In genomic region chr20:41006936-41007871, GRCh38 we compare ENCODE assay signal across 18 cellular contexts. TPM values are rescaled to one million over a fixed set of nuclear protein-coding genes. Genes with fewer than 3 reads are reported as not detected.
DNase-seq lines count a peak whose midpoint lies in the region; ATAC-seq, FAIRE-seq and TF ChIP-seq lines count a peak whose summit lies in the region.
"Had no signal": no experiment of that assay in that cellular context is flagged by ENCODE, and none has a peak within 500 bp of the region (broad histone marks: within the 10 kb centered on the region; RNA-seq: fewer than 3 reads in every experiment).

No MANE protein-coding gene starts in this region.

- ATAC-seq in activated naive CD8-positive, alpha-beta T cell treated with anti-CD3 and anti-CD28 coated beads, Interleukin-2, amount 10 ng/mL, durations not matched to agents 7 days and 5 days (ENCODE audit: low read depth): no peak
- ATAC-seq in Panc1 (no peak), GM18861 (IDR thresholded peaks at IDR 0.05; ENCODE audit: unreplicated experiment) (no peak)

- intact Hi-C loops in Panc1 (cut with micrococcal nuclease; ENCODE audit: unreplicated experiment) (no loop called here), endothelial cell of umbilical vein (cut with micrococcal nuclease) (loop anchor here (10.0 kb wide), 1 partner anchor 318 kb away; no protein-coding TSS in a partner anchor)

- FAIRE-seq in endothelial cell of umbilical vein (lab: Jason Lieb, UNC) (no peak), small intestine (lab: Jason Lieb, UNC) (no peak)
- FAIRE-seq: pancreas had no signal

- 94 to 99% (median 96%) methylated on average over 5 of the region's 5 CpGs for WGBS in small intestine, 3 donors

- peak overlapping the region; percentile 73 for H3K4me3 Mint-ChIP-seq in activated naive CD8-positive, alpha-beta T cell treated with anti-CD3 and anti-CD28 coated beads, Interleukin-2, amount 10 ng/mL, durations not matched to agents 7 days and 5 days
- H3K4me3 Mint-ChIP-seq in activated naive CD8-positive, alpha-beta T cell treated with anti-CD3 and anti-CD28 coated beads for 36 hours: no peak overlapping the region

- H3K9ac ChIP-seq in endothelial cell of umbilical vein (replicated peaks; ENCODE audit: extremely low read depth, insufficient read depth, low read length): no peak overlapping the region

- POLR2A ChIA-PET in activated naive CD8-positive, alpha-beta T cell treated with anti-CD3 and anti-CD28 coated beads, Interleukin-2, amount 10 ng/mL, durations not matched to agents 7 days and 5 days (lab: Charles Lee): interaction anchor here (1.3 to 5.8 kb wide), 3 partner anchors 11 to 67 kb away, joined by 3 to 55 read pairs (median 4); no protein-coding TSS in a partner anchor
- POLR2A ChIA-PET in Panc1 (lab: Charles Lee) (no interaction called here), endothelial cell of umbilical vein (lab: Charles Lee) (interaction anchor here (1.2 kb wide), 1 partner anchor 21 kb away, joined by 4 read pairs; the partner anchor contains the start of gene TOP1)

- H3K27ac ChIP-seq in Panc1 (ENCODE audit: low read length): peak overlapping the region; percentile 41; the same call in 1 of the 2 replicates
- no peak overlapping the region for H3K27ac ChIP-seq in endothelial cell of umbilical vein (ENCODE audit: insufficient read depth, low read depth, low read length)
- H3K27ac ChIP-seq in small intestine (ENCODE audit: low read depth in 1 of 2, low read length in 1 of 2): peak overlapping the region in 1 of 2 donors; percentile 12
- H3K27ac ChIP-seq: pancreas had no signal

- no peak overlapping the region for H2AFZ ChIP-seq in endothelial cell of umbilical vein (ENCODE audit: low read depth, low read length)

- H3K27me3 Mint-ChIP-seq in activated naive CD8-positive, alpha-beta T cell treated with anti-CD3 and anti-CD28 coated beads, Interleukin-2, amount 10 ng/mL, durations not matched to agents 7 days and 5 days: no peaks in the 10 kb centered on the region
- H3K27me3 Mint-ChIP-seq in activated naive CD8-positive, alpha-beta T cell treated with anti-CD3 and anti-CD28 coated beads for 36 hours: no peaks in the 10 kb centered on the region

- dilution Hi-C loops in endothelial cell of umbilical vein (cut with MboI; ENCODE audit: extremely low pct_ligation_motif_present, low sequenced_read_pairs): no loop called here

- H3K4me1 Mint-ChIP-seq in activated naive CD8-positive, alpha-beta T cell treated with anti-CD3 and anti-CD28 coated beads, Interleukin-2, amount 10 ng/mL, durations not matched to agents 7 days and 5 days: peaks cover 61% of the 10 kb centered on the region
- H3K4me1 Mint-ChIP-seq in activated naive CD8-positive, alpha-beta T cell treated with anti-CD3 and anti-CD28 coated beads for 36 hours: peaks cover 39% of the 10 kb centered on the region

- H3K9me1 ChIP-seq in endothelial cell of umbilical vein (replicated peaks; ENCODE audit: control insufficient read depth, extremely low read depth, insufficient read depth, low read length): no peaks in the 10 kb centered on the region

- H3K27me3 ChIP-seq in Panc1 (ENCODE audit: control insufficient read depth, insufficient read depth, low read length) (no peaks in the 10 kb centered on the region), endothelial cell of umbilical vein (ENCODE audit: control insufficient read depth in 2 of 2, insufficient read depth in 2 of 2, low read length in 2 of 2) (no peaks in the 10 kb centered on the region), small intestine (ENCODE audit: control insufficient read depth in 2 of 2, insufficient read depth in 2 of 2, low read length in 2 of 2) (no peaks in the 10 kb centered on the region)
- H3K27me3 ChIP-seq: adrenal gland, pancreas had no signal

- BruUV-seq in Panc1 (replicated peaks; lab: Mats Ljungman, UMichigan) (no TSS peak), endothelial cell of umbilical vein (replicated peaks; lab: Mats Ljungman, UMichigan) (no TSS peak)

- TF ChIP-seq POLR2A in endothelial cell of umbilical vein (IDR thresholded peaks at IDR 0.05; ENCODE audit: low read depth, low read length): no peak

- TF ChIP-seq CTCF in Panc1 (IDR thresholded peaks at IDR 0.05): no peak
- TF ChIP-seq CTCF in endothelial cell of umbilical vein (IDR thresholded peaks at IDR 0.05; ENCODE audit: extremely low read depth in 1 of 2, insufficient read depth in 1 of 2, low read depth in 1 of 2, low read length in 2 of 2): no peak

- CTCF ChIA-PET in Panc1 (lab: Charles Lee) (no interaction called here), endothelial cell of umbilical vein (lab: Charles Lee) (interaction anchor here (0.9 to 3.1 kb wide), 5 partner anchors 15 to 72 kb away, joined by 3 to 35 read pairs (median 3); no protein-coding TSS in a partner anchor)

- no peak for DNase-seq in activated naive CD8-positive, alpha-beta T cell treated with anti-CD3 and anti-CD28 coated beads, Interleukin-2, amount 10 ng/mL, durations not matched to agents 7 days and 5 days
- no peak for DNase-seq in activated naive CD8-positive, alpha-beta T cell treated with anti-CD3 and anti-CD28 coated beads for 36 hours
- DNase-seq in Panc1 (ENCODE audit: low read depth, low spot score): no peak
- no peak for DNase-seq in endothelial cell of umbilical vein (ENCODE audit: low read depth, low spot score)
- DNase-seq in T-helper 9 cell: no peak
- no peak for DNase-seq in stimulated activated CD4-positive, alpha-beta T cell treated with anti-CD3 and anti-CD28 coated beads, Interleukin-12 subunit alpha, Interleukin-12 subunit beta, amount 100 ng/mL, for 4 hours
- DNase-seq in small intestine: no peak
- DNase-seq: activated T-cell treated with anti-CD3 and anti-CD28 coated beads for 4 hours, islet precursor cell, Kasumi-1, midbrain, NCI-H1930, NCI-H524, pancreas had no signal

- peaks cover 10% of the 10 kb centered on the region for H3K79me2 ChIP-seq in endothelial cell of umbilical vein (ENCODE audit: control insufficient read depth, insufficient read depth, low read length)

- H3K36me3 ChIP-seq in Panc1 (ENCODE audit: control insufficient read depth, insufficient read depth, low read length): no peaks in the 10 kb centered on the region
- H3K36me3 ChIP-seq in endothelial cell of umbilical vein (ENCODE audit: control insufficient read depth in 2 of 2, extremely low read depth in 1 of 2, insufficient read depth in 2 of 2, low read length in 2 of 2): no peaks in the 10 kb centered on the region
- no peaks in the 10 kb centered on the region for H3K36me3 ChIP-seq in small intestine (ENCODE audit: control insufficient read depth in 2 of 2, insufficient read depth in 2 of 2, low read length in 2 of 2)
- H3K36me3 ChIP-seq: adrenal gland, HAP-1, pancreas had no signal

- in situ Hi-C loops in Panc1 (cut with HindIII; ENCODE audit: low pct_unique_long_range_greater_than_20kb, low sequenced_read_pairs): no loop called here

- H3K9me3 Mint-ChIP-seq in activated naive CD8-positive, alpha-beta T cell treated with anti-CD3 and anti-CD28 coated beads, Interleukin-2, amount 10 ng/mL, durations not matched to agents 7 days and 5 days: peaks cover 2% of the 10 kb centered on the region
- H3K9me3 Mint-ChIP-seq in activated naive CD8-positive, alpha-beta T cell treated with anti-CD3 and anti-CD28 coated beads for 36 hours: no peaks in the 10 kb centered on the region

- no peaks in the 10 kb centered on the region for H4K20me1 ChIP-seq in endothelial cell of umbilical vein (replicated peaks; ENCODE audit: control insufficient read depth, extremely low read depth, insufficient read depth, low read length)

- peak overlapping the region; percentile 97 for H3K27ac Mint-ChIP-seq in activated naive CD8-positive, alpha-beta T cell treated with anti-CD3 and anti-CD28 coated beads, Interleukin-2, amount 10 ng/mL, durations not matched to agents 7 days and 5 days
- H3K27ac Mint-ChIP-seq in activated naive CD8-positive, alpha-beta T cell treated with anti-CD3 and anti-CD28 coated beads for 36 hours: no peak overlapping the region

- peaks cover 12% of the 10 kb centered on the region for H3K36me3 Mint-ChIP-seq in activated naive CD8-positive, alpha-beta T cell treated with anti-CD3 and anti-CD28 coated beads, Interleukin-2, amount 10 ng/mL, durations not matched to agents 7 days and 5 days
- no peaks in the 10 kb centered on the region for H3K36me3 Mint-ChIP-seq in activated naive CD8-positive, alpha-beta T cell treated with anti-CD3 and anti-CD28 coated beads for 36 hours

- H3K4me2 ChIP-seq in endothelial cell of umbilical vein (ENCODE audit: insufficient read depth, low read length): peak overlapping the region; percentile 27

- no peak overlapping the region for H3K4me3 ChIP-seq in Panc1 (ENCODE audit: low read depth in 2 of 2, low read length in 2 of 2)
- H3K4me3 ChIP-seq in endothelial cell of umbilical vein (replicated peaks in 1 of 3; ENCODE audit: insufficient read depth in 1 of 3, low read depth in 1 of 3, low read length in 3 of 3): no peak overlapping the region
- H3K4me3 ChIP-seq in small intestine (ENCODE audit: low read depth in 1 of 2, low read length in 2 of 2): no peak overlapping the region
- H3K4me3 ChIP-seq: adrenal gland, HAP-1, pancreas, skin epidermis had no signal

- H3K4me1 ChIP-seq in Panc1 (ENCODE audit: control insufficient read depth, insufficient read depth, low read length) (peaks cover 19% of the 10 kb centered on the region), endothelial cell of umbilical vein (ENCODE audit: control insufficient read depth, extremely low read depth, insufficient read depth, low read length) (peaks cover 76% of the 10 kb centered on the region), small intestine (ENCODE audit: control insufficient read depth in 2 of 2, insufficient read depth in 1 of 2, low read depth in 1 of 2, low read length in 1 of 2) (peaks cover 14 to 15% of the 10 kb centered on the region in 2 donors)

- H3K9me3 ChIP-seq in Panc1 (ENCODE audit: control insufficient read depth, insufficient read depth, low read depth, low read length): peaks cover 5% of the 10 kb centered on the region; the same call in 1 of the 2 replicates
- H3K9me3 ChIP-seq in endothelial cell of umbilical vein (replicated peaks; ENCODE audit: control insufficient read depth, insufficient read depth, low read length): no peaks in the 10 kb centered on the region
- no peaks in the 10 kb centered on the region for H3K9me3 ChIP-seq in small intestine (ENCODE audit: control insufficient read depth, low read depth)
- H3K9me3 ChIP-seq: adrenal gland, HAP-1, pancreas had no signal

RNA-seq across cellular contexts. Expression of gene TOP1, which starts 21.4 kb away (rescaled TPM):
- total RNA-seq in activated naive CD8-positive, alpha-beta T cell treated with anti-CD3 and anti-CD28 coated beads, Interleukin-2, amount 10 ng/mL, durations not matched to agents 7 days and 5 days: 10 to 100 TPM; 72.6 to 75.2 TPM
- 100 to 1,000 TPM in 1 of 2 experiments, 10 to 100 TPM in 1; 99.6 to 102 TPM for total RNA-seq in activated naive CD8-positive, alpha-beta T cell treated with anti-CD3 and anti-CD28 coated beads for 36 hours
- 65.2 TPM for total RNA-seq in Panc1 (2021; ENCODE audit: unreplicated experiment)
- 39.6 TPM for polyA plus RNA-seq in Panc1 (2012; ENCODE audit: insufficient read length)
- total RNA-seq in endothelial cell of umbilical vein: 75.1 and 77.4 TPM in 2 replicates
- 3.7 and 7.0 TPM in 2 replicates for polyA plus RNA-seq in endothelial cell of umbilical vein
- polyA plus RNA-seq in endothelial cell of umbilical vein (2011; cell fraction: cytosol; rRNA removed): 13.9 and 14.1 TPM in 2 replicates
- 23.7 and 33.5 TPM in 2 replicates for polyA plus RNA-seq in endothelial cell of umbilical vein (2011; cell fraction: nucleus; rRNA removed)
- 68.9 and 93.6 TPM in 2 replicates for polyA plus RNA-seq in endothelial cell of umbilical vein (2012)
- polyA minus RNA-seq in endothelial cell of umbilical vein: 8.9 and 12.3 TPM in 2 replicates
- polyA minus RNA-seq in endothelial cell of umbilical vein (2011; cell fraction: cytosol; rRNA and poly(A)+ RNA removed): 26.7 TPM
- 15.4 and 17.3 TPM in 2 replicates for polyA minus RNA-seq in endothelial cell of umbilical vein (2011; cell fraction: nucleus; rRNA and poly(A)+ RNA removed)
- 10 to 100 TPM; 46.2 to 72.4 (median 67.1) TPM for polyA plus RNA-seq in small intestine
